ENCODE assay signal across 25 cellular contexts in genomic region chr22:36809351-36809750, GRCh38. TPM values are rescaled to one million over a fixed set of nuclear protein-coding genes. Genes with fewer than 3 reads are reported as not detected.
DNase-seq lines count a peak whose midpoint lies in the region; ATAC-seq, FAIRE-seq and TF ChIP-seq lines count a peak whose summit lies in the region.
"Had no signal": no experiment of that assay in that cellular context is flagged by ENCODE, and none has a peak within 500 bp of the region (broad histone marks: within the 10 kb centered on the region; RNA-seq: fewer than 3 reads in every experiment).

No MANE protein-coding gene starts in this region.

- intact Hi-C loops in activated CD8-positive, alpha-beta T cell treated with anti-CD3 and anti-CD28 coated beads for 36 hours (cut with micrococcal nuclease): no loop called here

- H3K27ac ChIP-seq in CD4-positive, CD25-positive, alpha-beta regulatory T cell (ENCODE audit: insufficient read depth, low read length, poor library complexity, severe bottlenecking): no peak overlapping the region
- no peak overlapping the region for H3K27ac ChIP-seq in small intestine (ENCODE audit: low read depth in 1 of 2, low read length in 1 of 2)
- H3K27ac ChIP-seq: 22Rv1, A549, HL-60 had no signal

- FAIRE-seq in small intestine (lab: Jason Lieb, UNC): no peak
- FAIRE-seq: A549, GM12892, GM18507, H54 had no signal

- peak overlapping the region; percentile 24 for H3K4me3 Mint-ChIP-seq in activated CD8-positive, alpha-beta T cell treated with anti-CD3 and anti-CD28 coated beads, Interleukin-2, amount 10 ng/mL, durations not matched to agents 7 days and 5 days
- no peak overlapping the region for H3K4me3 Mint-ChIP-seq in activated CD8-positive, alpha-beta T cell treated with anti-CD3 and anti-CD28 coated beads for 36 hours
- no peak overlapping the region for H3K4me3 Mint-ChIP-seq in CD4-positive, CD25-positive, alpha-beta regulatory T cell
- no peak overlapping the region for H3K4me3 Mint-ChIP-seq in activated T-helper 17 cell treated with anti-CD3 and anti-CD28 coated beads, Interleukin-2, amount 50 U/mL, for 72 hours
- H3K4me3 Mint-ChIP-seq: CD8-positive, alpha-beta memory T cell; GM23338; IgD-negative memory B cell had no signal

- peaks cover 32% of the 10 kb centered on the region for H3K4me1 Mint-ChIP-seq in activated CD8-positive, alpha-beta T cell treated with anti-CD3 and anti-CD28 coated beads, Interleukin-2, amount 10 ng/mL, durations not matched to agents 7 days and 5 days (ENCODE audit: low read depth)
- H3K4me1 Mint-ChIP-seq in activated CD8-positive, alpha-beta T cell treated with anti-CD3 and anti-CD28 coated beads for 36 hours (ENCODE audit: low read depth): peaks cover 17% of the 10 kb centered on the region
- H3K4me1 Mint-ChIP-seq in CD4-positive, CD25-positive, alpha-beta regulatory T cell: peaks cover 0 to 20% (median 11%) of the 10 kb centered on the region in 4 donors
- peaks cover 5% of the 10 kb centered on the region for H3K4me1 Mint-ChIP-seq in activated T-helper 17 cell treated with anti-CD3 and anti-CD28 coated beads, Interleukin-2, amount 50 U/mL, for 72 hours

- H3K27ac Mint-ChIP-seq in activated CD8-positive, alpha-beta T cell treated with anti-CD3 and anti-CD28 coated beads, Interleukin-2, amount 10 ng/mL, durations not matched to agents 7 days and 5 days: peak overlapping the region; percentile 86
- H3K27ac Mint-ChIP-seq in activated CD8-positive, alpha-beta T cell treated with anti-CD3 and anti-CD28 coated beads for 36 hours: no peak overlapping the region
- peak overlapping the region in 2 of 3 donors; percentile 69 to 81 for H3K27ac Mint-ChIP-seq in CD4-positive, CD25-positive, alpha-beta regulatory T cell
- H3K27ac Mint-ChIP-seq in activated T-helper 17 cell treated with anti-CD3 and anti-CD28 coated beads, Interleukin-2, amount 50 U/mL, for 72 hours: peak overlapping the region; percentile 54
- H3K27ac Mint-ChIP-seq: GM23338 had no signal

- CTCF ChIA-PET in activated CD8-positive, alpha-beta T cell treated with anti-CD3 and anti-CD28 coated beads, Interleukin-2, amount 10 ng/mL, durations not matched to agents 7 days and 5 days (lab: Charles Lee): interaction anchor here (0.7 to 2.3 kb wide), 3 partner anchors 27 to 52 kb away, joined by 3 to 8 read pairs (median 7); no protein-coding TSS in a partner anchor
- CTCF ChIA-PET in activated CD8-positive, alpha-beta T cell treated with anti-CD3 and anti-CD28 coated beads for 36 hours (lab: Charles Lee): interaction anchor here (1.7 to 2.3 kb wide), 2 partner anchors 44 to 47 kb away, joined by 8 to 9 read pairs; no protein-coding TSS in a partner anchor

- H3K36me3 Mint-ChIP-seq in activated CD8-positive, alpha-beta T cell treated with anti-CD3 and anti-CD28 coated beads, Interleukin-2, amount 10 ng/mL, durations not matched to agents 7 days and 5 days (ENCODE audit: low read depth): no peaks in the 10 kb centered on the region
- no peaks in the 10 kb centered on the region for H3K36me3 Mint-ChIP-seq in activated CD8-positive, alpha-beta T cell treated with anti-CD3 and anti-CD28 coated beads for 36 hours (ENCODE audit: low read depth)
- H3K36me3 Mint-ChIP-seq in CD4-positive, CD25-positive, alpha-beta regulatory T cell: no peaks in the 10 kb centered on the region
- no peaks in the 10 kb centered on the region for H3K36me3 Mint-ChIP-seq in activated T-helper 17 cell treated with anti-CD3 and anti-CD28 coated beads, Interleukin-2, amount 50 U/mL, for 72 hours (ENCODE audit: low read depth)
- H3K36me3 Mint-ChIP-seq: CD8-positive, alpha-beta memory T cell; IgD-negative memory B cell had no signal

- no peak for ATAC-seq in activated CD8-positive, alpha-beta T cell treated with anti-CD3 and anti-CD28 coated beads, Interleukin-2, amount 10 ng/mL, durations not matched to agents 7 days and 5 days
- no peak for ATAC-seq in activated CD8-positive, alpha-beta T cell treated with anti-CD3 and anti-CD28 coated beads for 36 hours
- ATAC-seq in CD4-positive, CD25-positive, alpha-beta regulatory T cell (ENCODE audit: low read depth in 2 of 2): no peak
- ATAC-seq in activated T-helper 17 cell treated with anti-CD3 and anti-CD28 coated beads, Interleukin-2, amount 50 U/mL, for 72 hours (replicated peaks): no peak
- ATAC-seq: A549, GM23338 had no signal

- H3K4me1 ChIP-seq in CD4-positive, CD25-positive, alpha-beta regulatory T cell (ENCODE audit: control insufficient read depth, insufficient read depth, low read length, poor library complexity, severe bottlenecking): peaks cover 3% of the 10 kb centered on the region
- no peaks in the 10 kb centered on the region for H3K4me1 ChIP-seq in small intestine (ENCODE audit: control insufficient read depth in 2 of 2, insufficient read depth in 1 of 2, low read depth in 1 of 2, low read length in 1 of 2)
- H3K4me1 ChIP-seq: A549 had no signal

- H3K27me3 Mint-ChIP-seq in activated CD8-positive, alpha-beta T cell treated with anti-CD3 and anti-CD28 coated beads, Interleukin-2, amount 10 ng/mL, durations not matched to agents 7 days and 5 days (ENCODE audit: low read depth): peaks cover 21% of the 10 kb centered on the region
- peaks cover 9% of the 10 kb centered on the region for H3K27me3 Mint-ChIP-seq in activated CD8-positive, alpha-beta T cell treated with anti-CD3 and anti-CD28 coated beads for 36 hours
- peaks cover 17% of the 10 kb centered on the region for H3K27me3 Mint-ChIP-seq in CD4-positive, CD25-positive, alpha-beta regulatory T cell
- peaks cover 15% of the 10 kb centered on the region for H3K27me3 Mint-ChIP-seq in activated T-helper 17 cell treated with anti-CD3 and anti-CD28 coated beads, Interleukin-2, amount 50 U/mL, for 72 hours

- WGBS in small intestine, 3 donors: 64 to 85% (median 68%) methylated on average over 6 of the region's 6 CpGs

- no peaks in the 10 kb centered on the region for H3K9me3 ChIP-seq in CD4-positive, CD25-positive, alpha-beta regulatory T cell (ENCODE audit: control insufficient read depth in 2 of 2, low read length in 2 of 2)
- H3K9me3 ChIP-seq in small intestine (ENCODE audit: control insufficient read depth, low read depth): no peaks in the 10 kb centered on the region
- H3K9me3 ChIP-seq: A549 had no signal

- H3K27me3 ChIP-seq in CD4-positive, CD25-positive, alpha-beta regulatory T cell (ENCODE audit: control insufficient read depth, insufficient read depth, low read length): no peaks in the 10 kb centered on the region
- peaks cover 0 to 6% of the 10 kb centered on the region in 2 donors for H3K27me3 ChIP-seq in small intestine (ENCODE audit: control insufficient read depth in 2 of 2, insufficient read depth in 2 of 2, low read length in 2 of 2)

- POLR2A ChIA-PET in activated CD8-positive, alpha-beta T cell treated with anti-CD3 and anti-CD28 coated beads, Interleukin-2, amount 10 ng/mL, durations not matched to agents 7 days and 5 days (lab: Charles Lee): no interaction called here
- POLR2A ChIA-PET in activated CD8-positive, alpha-beta T cell treated with anti-CD3 and anti-CD28 coated beads for 36 hours (lab: Charles Lee): no interaction called here

- no peak for DNase-seq in activated CD8-positive, alpha-beta T cell treated with anti-CD3 and anti-CD28 coated beads, Interleukin-2, amount 10 ng/mL, durations not matched to agents 7 days and 5 days
- no peak for DNase-seq in activated CD8-positive, alpha-beta T cell treated with anti-CD3 and anti-CD28 coated beads for 36 hours
- DNase-seq in CD4-positive, CD25-positive, alpha-beta regulatory T cell: no peak
- DNase-seq in superior temporal gyrus (ENCODE audit: extremely low spot score) (no peak), small intestine (no peak)
- no peak for DNase-seq in stimulated activated naive CD4-positive, alpha-beta T cell (lab: John Stamatoyannopoulos, UW)
- DNase-seq: AML-193, DMS 273 treated with DMSO at 0.1 percent for 48 hours, DMS53, EL, HCEC 1CT, KG1 had no signal

- no peak for TF ChIP-seq CTCF in activated CD8-positive, alpha-beta T cell treated with anti-CD3 and anti-CD28 coated beads for 36 hours (IDR thresholded peaks at IDR 0.05)

- H3K4me3 ChIP-seq in CD4-positive, CD25-positive, alpha-beta regulatory T cell (ENCODE audit: low read depth, low read length): no peak overlapping the region
- no peak overlapping the region for H3K4me3 ChIP-seq in small intestine (ENCODE audit: low read depth in 1 of 2, low read length in 2 of 2)
- H3K4me3 ChIP-seq: A549, GM23338 had no signal

- no peaks in the 10 kb centered on the region for H3K36me3 ChIP-seq in CD4-positive, CD25-positive, alpha-beta regulatory T cell (ENCODE audit: control insufficient read depth, insufficient read depth, low read length)
- no peaks in the 10 kb centered on the region for H3K36me3 ChIP-seq in small intestine (ENCODE audit: control insufficient read depth in 2 of 2, insufficient read depth in 2 of 2, low read length in 2 of 2)

- no peaks in the 10 kb centered on the region for H3K9me3 Mint-ChIP-seq in activated CD8-positive, alpha-beta T cell treated with anti-CD3 and anti-CD28 coated beads, Interleukin-2, amount 10 ng/mL, durations not matched to agents 7 days and 5 days (ENCODE audit: insufficient read depth)
- no peaks in the 10 kb centered on the region for H3K9me3 Mint-ChIP-seq in activated CD8-positive, alpha-beta T cell treated with anti-CD3 and anti-CD28 coated beads for 36 hours
- H3K9me3 Mint-ChIP-seq in CD4-positive, CD25-positive, alpha-beta regulatory T cell: no peaks in the 10 kb centered on the region
- H3K9me3 Mint-ChIP-seq in activated T-helper 17 cell treated with anti-CD3 and anti-CD28 coated beads, Interleukin-2, amount 50 U/mL, for 72 hours: no peaks in the 10 kb centered on the region
- H3K9me3 Mint-ChIP-seq: GM23338, IgD-negative memory B cell had no signal

RNA-seq across cellular contexts. Expression of gene PVALB, which starts 7.5 kb away (rescaled TPM):
- total RNA-seq in activated CD8-positive, alpha-beta T cell treated with anti-CD3 and anti-CD28 coated beads, Interleukin-2, amount 10 ng/mL, durations not matched to agents 7 days and 5 days: not detected
- not detected for total RNA-seq in activated CD8-positive, alpha-beta T cell treated with anti-CD3 and anti-CD28 coated beads for 36 hours
- not detected for total RNA-seq in CD4-positive, CD25-positive, alpha-beta regulatory T cell
- not detected for polyA plus RNA-seq in CD4-positive, CD25-positive, alpha-beta regulatory T cell
- total RNA-seq in activated T-helper 17 cell treated with anti-CD3 and anti-CD28 coated beads, Interleukin-2, amount 50 U/mL, for 72 hours: not detected
- polyA plus RNA-seq in small intestine: not detected
- total RNA-seq: CD8-positive, alpha-beta memory T cell; G401; GM23338; HT1080 had no signal
- polyA plus RNA-seq: A549; BJ; CD8-positive, alpha-beta memory T cell; IgD-negative memory B cell had no signal

RNA-seq across cellular contexts. Expression of gene IFT27, which starts 33.4 kb away (rescaled TPM):
- total RNA-seq in activated CD8-positive, alpha-beta T cell treated with anti-CD3 and anti-CD28 coated beads, Interleukin-2, amount 10 ng/mL, durations not matched to agents 7 days and 5 days: 10 to 100 TPM; 26.5 to 27.2 TPM
- total RNA-seq in activated CD8-positive, alpha-beta T cell treated with anti-CD3 and anti-CD28 coated beads for 36 hours: 10 to 100 TPM; 20.0 to 21.9 TPM
- total RNA-seq in CD4-positive, CD25-positive, alpha-beta regulatory T cell: 20.8 TPM
- polyA plus RNA-seq in CD4-positive, CD25-positive, alpha-beta regulatory T cell: 10 to 100 TPM; 12.0 to 20.3 (median 15.5) TPM
- total RNA-seq in activated T-helper 17 cell treated with anti-CD3 and anti-CD28 coated beads, Interleukin-2, amount 50 U/mL, for 72 hours: 10 to 100 TPM; 19.7 to 21.2 TPM
- 10 to 100 TPM; 21.9 to 29.5 (median 25.9) TPM for polyA plus RNA-seq in small intestine

RNA-seq across cellular contexts. Expression of gene NCF4, which starts 51.5 kb away (rescaled TPM):
- total RNA-seq in activated CD8-positive, alpha-beta T cell treated with anti-CD3 and anti-CD28 coated beads, Interleukin-2, amount 10 ng/mL, durations not matched to agents 7 days and 5 days: 10 to 100 TPM; 44.1 to 48.2 TPM
- 1 to 10 TPM; 2.5 to 2.9 TPM for total RNA-seq in activated CD8-positive, alpha-beta T cell treated with anti-CD3 and anti-CD28 coated beads for 36 hours
- total RNA-seq in CD4-positive, CD25-positive, alpha-beta regulatory T cell: 53.1 TPM
- 100 to 1,000 TPM in 2 of 4 donors, 10 to 100 TPM in 2; 57.8 to 126 (median 84.6) TPM for polyA plus RNA-seq in CD4-positive, CD25-positive, alpha-beta regulatory T cell
- 10 to 100 TPM; 40.6 to 60.1 TPM for total RNA-seq in activated T-helper 17 cell treated with anti-CD3 and anti-CD28 coated beads, Interleukin-2, amount 50 U/mL, for 72 hours
- polyA plus RNA-seq in small intestine: 10 to 100 TPM in 1 of 3 donors, 1 to 10 TPM in 2; 2.5 to 30.3 (median 9.7) TPM
- total RNA-seq: G401, GM23338, HT1080 had no signal
- polyA plus RNA-seq: A549, BJ, GM23338 had no signal

Comparison
In these comparisons a context has a peak if more than half of its experiments do, and no peak if none do; other contexts are left out.
1. RNA of gene NCF4, which starts 51.5 kb away (total RNA-seq): 40.6 to 60.1 TPM in activated T-helper 17 cell treated with anti-CD3 and anti-CD28 coated beads, Interleukin-2, amount 50 U/mL, for 72 hours, 53.1 TPM in CD4-positive, CD25-positive, alpha-beta regulatory T cell (single experiment) and 44.1 to 48.2 TPM in activated CD8-positive, alpha-beta T cell treated with anti-CD3 and anti-CD28 coated beads, Interleukin-2, amount 10 ng/mL, durations not matched to agents 7 days and 5 days; 2.5 to 2.9 TPM in activated CD8-positive, alpha-beta T cell treated with anti-CD3 and anti-CD28 coated beads for 36 hours; every median in the first group is over 10 times any median in the second.